In genomic region chr2:85737481-85737880, GRCh38 we compare ENCODE assay signal across 12 cellular contexts. TPM values are rescaled to one million over a fixed set of nuclear protein-coding genes. Genes with fewer than 3 reads are reported as not detected.
DNase-seq lines count a peak whose midpoint lies in the region; ATAC-seq and TF ChIP-seq lines count a peak whose summit lies in the region.
"Had no signal": no experiment of that assay in that cellular context is flagged by ENCODE, and none has a peak within 500 bp of the region (broad histone marks: within the 10 kb centered on the region; RNA-seq: fewer than 3 reads in every experiment).

No MANE protein-coding gene starts in this region.

- no peaks in the 10 kb centered on the region for H3K9me3 ChIP-seq in hepatocyte (ENCODE audit: low read depth)
- H3K9me3 ChIP-seq in stomach = no peaks in the 10 kb centered on the region

- no peak for ATAC-seq in GM18502 (IDR thresholded peaks at IDR 0.05; ENCODE audit: poor library complexity, unreplicated experiment)
- ATAC-seq: activated T-cell treated with anti-CD3 and anti-CD28 coated beads, Interleukin-2, amount 50 U/mL, for 72 hours had no signal

- intact Hi-C loops in stomach (cut with DNase I; ENCODE audit: low total_unique reads) = no loop called here

- H3K27ac ChIP-seq in hepatocyte (peak overlapping the region; percentile 54), stomach (peak overlapping the region; percentile 17 to 93 (median 78))

- TF ChIP-seq EP300 in stomach (IDR thresholded peaks at IDR 0.05) = no peak

- H3K4me1 ChIP-seq in hepatocyte (ENCODE audit: insufficient read depth) = peaks cover 8% of the 10 kb centered on the region
- peaks cover 17 to 43% (median 33%) of the 10 kb centered on the region in 4 donors for H3K4me1 ChIP-seq in stomach

- H2AFZ ChIP-seq in hepatocyte = no peak overlapping the region

- DNase-seq in H4 (ENCODE audit: low spot score) = peak; percentile 48
- DNase-seq in cardiac fibroblast (ENCODE audit: low read depth in 2 of 2) = peak; percentile 93 to 94
- peak; percentile 58 for DNase-seq in hepatocyte (ENCODE audit: low spot score)
- DNase-seq in stomach = peak; percentile 59
- DNase-seq in UCSD-AML1 (lab: John Stamatoyannopoulos, UW; ENCODE audit: unreplicated experiment) = no peak
- DNase-seq in NCI-H69 (lab: John Stamatoyannopoulos, UW) = no peak
- no peak for DNase-seq in activated CD4-positive, alpha-beta T cell treated with anti-CD3 and anti-CD28 coated beads, Interleukin-2, amount 50 U/mL, for 4 hours
- DNase-seq: activated T-cell treated with anti-CD3 and anti-CD28 coated beads, Interleukin-2, amount 50 U/mL, for 72 hours; erythroblast; NCI-H1930; stimulated activated CD8-positive, alpha-beta memory T cell treated with anti-CD3 and anti-CD28 coated beads, Interleukin-4, amount 100 ng/mL, for 48 hours had no signal

- no peaks in the 10 kb centered on the region for H3K27me3 ChIP-seq in hepatocyte
- H3K27me3 ChIP-seq in stomach = no peaks in the 10 kb centered on the region

- H3K4me2 ChIP-seq in hepatocyte = no peak overlapping the region

- H4K20me1 ChIP-seq in hepatocyte (ENCODE audit: insufficient read depth, poor library complexity, severe bottlenecking) = no peaks in the 10 kb centered on the region

- TF ChIP-seq POLR2A in stomach (IDR thresholded peaks at IDR 0.05) = no peak

- 86% methylated on average over 4 of the region's 4 CpGs for WGBS in hepatocyte (ENCODE audit: low lambda C conversion rate, missing lambda C conversion rate)
- WGBS in stomach, 5 donors = 51 to 79% (median 62%) methylated on average over 4 of the region's 4 CpGs

- TF ChIP-seq CTCF in cardiac fibroblast (IDR thresholded peaks at IDR 0.05; ENCODE audit: low read depth, low read length) (no peak), hepatocyte (IDR thresholded peaks at IDR 0.05; ENCODE audit: poor library complexity) (no peak), stomach (IDR thresholded peaks at IDR 0.05) (no peak)

- no peaks in the 10 kb centered on the region for H3K79me2 ChIP-seq in hepatocyte

- no peak overlapping the region for H3K4me3 ChIP-seq in cardiac fibroblast (replicated peaks in 1 of 2; ENCODE audit: low read depth in 2 of 2, low read length in 2 of 2)
- no peak overlapping the region for H3K4me3 ChIP-seq in hepatocyte
- H3K4me3 ChIP-seq in stomach = no peak overlapping the region

- no peaks in the 10 kb centered on the region for H3K9me2 ChIP-seq in hepatocyte (replicated peaks; ENCODE audit: insufficient read depth)

- H3K36me3 ChIP-seq in hepatocyte (replicated peaks; ENCODE audit: insufficient read depth, low read depth) = no peaks in the 10 kb centered on the region
- no peaks in the 10 kb centered on the region for H3K36me3 ChIP-seq in stomach

RNA-seq across cellular contexts. Expression of gene ATOH8, which starts 16.3 kb away (rescaled TPM):
- total RNA-seq in H4 (2014; rRNA removed; shearing (Covaris generic)) = 13.1 and 13.6 TPM in 2 replicates
- total RNA-seq in hepatocyte (2.0 and 2.9 TPM in 2 replicates), stomach (10 to 100 TPM in 2 of 5 donors, 1 to 10 TPM in 3; 2.3 to 23.2 (median 9.7) TPM)
- polyA plus RNA-seq in hepatocyte (1.3 and 2.1 TPM in 2 replicates), stomach (10 to 100 TPM; 11.3 to 20.0 (median 15.3) TPM)
- total RNA-seq: activated T-cell treated with anti-CD3 and anti-CD28 coated beads, Interleukin-2, amount 50 U/mL, for 72 hours had no signal

RNA-seq across cellular contexts. Expression of gene GNLY, which starts 43.3 kb away (rescaled TPM):
- not detected in 2 replicates for total RNA-seq in H4 (2014; rRNA removed; shearing (Covaris generic))
- not detected in 2 replicates for total RNA-seq in hepatocyte
- polyA plus RNA-seq in hepatocyte = 1.0 TPM in 1 of 2 replicates, not detected in the other
- 1 to 10 TPM in 1 of 5 donors, under 1 TPM in 1, not detected in 3; 0.72 to 5.8 TPM for total RNA-seq in stomach
- polyA plus RNA-seq in stomach = 1 to 10 TPM; 1.1 to 2.4 (median 1.7) TPM

Comparison
In these comparisons a context has a peak if more than half of its experiments do, and no peak if none do; other contexts are left out.
1. DNase-seq: peak in H4 (single experiment), cardiac fibroblast (2 of 2), hepatocyte (single experiment) and stomach (single experiment); none in UCSD-AML1 (single experiment), NCI-H69 (single experiment) and activated CD4-positive, alpha-beta T cell treated with anti-CD3 and anti-CD28 coated beads, Interleukin-2, amount 50 U/mL, for 4 hours (0 of 2).